Comparison of ENCODE assay signal across 26 cellular contexts in the genomic region with DNA sequence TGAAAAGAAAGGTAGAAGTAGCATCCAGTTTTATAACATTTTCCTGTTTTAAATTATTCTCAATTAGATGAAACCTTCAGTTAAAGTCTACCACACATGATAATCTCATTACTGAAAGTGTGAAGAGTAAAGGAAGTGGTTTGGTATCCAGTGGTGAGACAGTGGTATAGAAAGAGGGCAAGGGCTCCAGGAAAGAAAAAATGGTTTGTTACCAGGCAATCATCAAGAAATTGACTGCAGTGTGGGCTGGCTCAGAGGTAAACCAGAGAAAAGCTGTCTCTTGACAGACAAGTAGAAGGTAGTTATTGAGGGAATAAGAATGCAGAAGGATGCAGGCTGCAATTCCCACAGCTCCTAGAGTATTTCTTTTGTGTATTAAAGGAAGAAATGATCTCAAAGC.
"Had no signal": no experiment of that assay in that cellular context is flagged by ENCODE, and none has a peak within 500 bp of the region (broad histone marks: within the 10 kb centered on the region; RNA-seq: fewer than 3 reads in every experiment).

No MANE protein-coding gene starts in this region.

- H3K9me3 ChIP-seq: body of pancreas, esophagus muscularis mucosa, left lung, lower lobe of right lung, mucosa of descending colon, neutrophil, right lobe of liver, testis, transverse colon had no signal

- H3K36me3 ChIP-seq: esophagus muscularis mucosa, left lung, lower lobe of right lung, neutrophil, right lobe of liver, transverse colon had no signal

- H3K27ac ChIP-seq: body of pancreas, esophagus muscularis mucosa, foreskin keratinocyte, left lung, lower lobe of right lung, neutrophil, right lobe of liver, testis, transverse colon had no signal

- ATAC-seq: activated CD8-positive, alpha-beta memory T cell treated with anti-CD3 and anti-CD28 coated beads, Interleukin-2, amount 10 ng/mL, durations not matched to agents 7 days and 5 days; activated CD8-positive, alpha-beta T cell treated with anti-CD3 and anti-CD28 coated beads for 36 hours; activated naive CD4-positive, alpha-beta T cell treated with anti-CD3 and anti-CD28 coated beads, Interleukin-2, amount 50 U/mL, for 72 hours; body of pancreas; foreskin keratinocyte; left lung; lower lobe of right lung; mucosa of descending colon; natural killer cell treated with Interleukin-12 subunit alpha and Interleukin-12 subunit beta and Interleukin-15 and Interleukin-18, amount 100 ng/mL, for 72 hours; right lobe of liver; stimulated activated naive CD8-positive, alpha-beta T cell treated with anti-CD3 and anti-CD28 coated beads, Interleukin-15, Interleukin-2, amounts not matched to agents 100 U/mL and 50 U/mL, for 24 hours; WTC11 had no signal

- H3K27me3 ChIP-seq: body of pancreas, esophagus muscularis mucosa, foreskin keratinocyte, left lung, neutrophil, right lobe of liver, testis, transverse colon had no signal

- FAIRE-seq: colon had no signal

- H3K4me1 ChIP-seq: body of pancreas, esophagus muscularis mucosa, foreskin keratinocyte, left lung, lower lobe of right lung, right lobe of liver, testis, transverse colon had no signal

- H3K4me3 ChIP-seq: body of pancreas, esophagus muscularis mucosa, left lung, lower lobe of right lung, mucosa of descending colon, right lobe of liver, testis, transverse colon had no signal

- DNase-seq: activated CD4-positive, alpha-beta T cell treated with anti-CD3 and anti-CD28 coated beads for 1 hour; activated CD4-positive, alpha-beta T cell treated with anti-CD3 and anti-CD28 coated beads, Interleukin-2, amount 50 U/mL, for 1 hour; activated CD8-positive, alpha-beta memory T cell treated with anti-CD3 and anti-CD28 coated beads, Interleukin-2, amount 10 ng/mL, durations not matched to agents 7 days and 5 days; activated CD8-positive, alpha-beta T cell treated with anti-CD3 and anti-CD28 coated beads for 36 hours; activated naive CD4-positive, alpha-beta T cell; activated T-cell treated with anti-CD3 and anti-CD28 coated beads, Interleukin-2, amount 50 U/mL, for 48 hours; anterior cingulate cortex; body of pancreas; dermis blood vessel endothelial cell; effector CD4-positive, alpha-beta T cell; foreskin keratinocyte; left lung; lower lobe of right lung; mucosa of descending colon; right lobe of liver; stimulated activated CD4-positive, alpha-beta T cell treated with anti-CD3 and anti-CD28 coated beads, Interleukin-12 subunit alpha, Interleukin-12 subunit beta, amount 100 ng/mL, for 4 hours; stimulated activated CD4-positive, alpha-beta T cell treated with anti-CD3 and anti-CD28 coated beads, Interleukin-4, amount 100 ng/mL, for 1 hour; stimulated activated naive CD8-positive, alpha-beta T cell treated with anti-CD3 and anti-CD28 coated beads, Interleukin-15, Interleukin-2, amounts not matched to agents 100 U/mL and 50 U/mL, for 24 hours; testis; transverse colon had no signal
